Comparison of ENCODE assay signal across 33 cellular contexts in the genomic region with DNA sequence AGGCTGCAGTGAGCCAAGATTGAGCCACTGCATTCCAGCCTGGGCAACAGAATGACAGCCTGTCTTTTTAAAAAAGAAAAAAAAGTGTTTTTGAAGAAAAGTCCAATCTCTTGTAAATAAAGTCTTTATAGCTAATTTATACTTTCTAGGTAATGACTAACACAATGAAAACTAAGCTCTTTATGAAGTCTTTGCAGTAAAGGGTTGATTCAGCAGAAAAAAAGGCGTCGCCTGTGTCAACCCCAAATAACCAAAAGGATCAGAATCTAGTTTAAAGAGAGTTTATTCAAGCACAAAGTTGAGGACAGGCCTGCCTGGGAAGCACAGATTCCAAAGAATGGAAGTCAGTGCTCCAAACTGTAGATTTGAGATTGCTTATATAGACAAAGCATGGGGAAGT.
"Had no signal": no experiment of that assay in that cellular context is flagged by ENCODE, and none has a peak within 500 bp of the region (broad histone marks: within the 10 kb centered on the region; RNA-seq: fewer than 3 reads in every experiment).

No MANE protein-coding gene starts in this region.

- H3K27me3 ChIP-seq: body of pancreas, brain microvascular endothelial cell, breast epithelium had no signal

- FAIRE-seq: astrocyte, TTC549 had no signal

- ATAC-seq: activated CD8-positive, alpha-beta T cell treated with anti-CD3 and anti-CD28 coated beads for 36 hours; activated naive CD4-positive, alpha-beta T cell treated with anti-CD3 and anti-CD28 coated beads, Interleukin-2, amount 50 U/mL, for 72 hours; activated T-cell treated with anti-CD3 and anti-CD28 coated beads, Interleukin-2, amount 50 U/mL, for 4 hours; activated T-cell treated with anti-CD3 and anti-CD28 coated beads, Interleukin-2, amount 50 U/mL, for 72 hours; activated T-helper 17 cell treated with anti-CD3 and anti-CD28 coated beads, Interleukin-2, amount 50 U/mL, for 72 hours; body of pancreas had no signal

- H3K36me3 ChIP-seq: adrenal gland, brain microvascular endothelial cell, breast epithelium had no signal

- DNase-seq: activated B cell treated with CpG ODN at 0.5 μM for 24 hours; activated CD4-positive, alpha-beta memory T cell treated with anti-CD3 and anti-CD28 coated beads for 36 hours; activated CD4-positive, alpha-beta T cell treated with anti-CD3 and anti-CD28 coated beads for 4 hours; activated CD4-positive, alpha-beta T cell treated with anti-CD3 and anti-CD28 coated beads, Interleukin-2, amount 10 ng/mL, durations not matched to agents 24 days and 14 days; activated CD4-positive, alpha-beta T cell treated with anti-CD3 and anti-CD28 coated beads, Interleukin-2, amount 50 U/mL, for 1 hour; activated CD4-positive, alpha-beta T cell treated with anti-CD3 and anti-CD28 coated beads, Interleukin-2, amount 50 U/mL, for 4 hours; activated CD4-positive, CD25-positive, alpha-beta regulatory T cell treated with anti-CD3 and anti-CD28 coated beads, Interleukin-2, amount 50 U/mL, for 72 hours; activated CD8-positive, alpha-beta memory T cell treated with anti-CD3 and anti-CD28 coated beads, Interleukin-2, amount 50 U/mL, for 4 hours; activated CD8-positive, alpha-beta T cell treated with anti-CD3 and anti-CD28 coated beads for 36 hours; activated effector memory CD4-positive, alpha-beta T cell treated with anti-CD3 and anti-CD28 coated beads, Interleukin-2, amount 50 U/mL, for 16 hours; activated gamma-delta T cell treated with Interleukin-2 at 50 U/mL for 16 hours; activated naive CD4-positive, alpha-beta T cell; activated naive CD4-positive, alpha-beta T cell treated with anti-CD3 and anti-CD28 coated beads for 36 hours; activated naive CD4-positive, alpha-beta T cell treated with anti-CD3 and anti-CD28 coated beads, Interleukin-2, amount 50 U/mL, for 16 hours; activated naive CD8-positive, alpha-beta T cell treated with anti-CD3 and anti-CD28 coated beads for 36 hours; activated T-cell treated with anti-CD3 and anti-CD28 coated beads for 4 hours; activated T-cell treated with anti-CD3 and anti-CD28 coated beads, Interleukin-2, amount 50 U/mL, for 1 hour; activated T-cell treated with anti-CD3 and anti-CD28 coated beads, Interleukin-2, amount 50 U/mL, for 4 hours; activated T-cell treated with anti-CD3 and anti-CD28 coated beads, Interleukin-2, amount 50 U/mL, for 72 hours; adrenal gland; amniotic stem cell; aorta; body of pancreas; brain microvascular endothelial cell; central memory CD4-positive, alpha-beta T cell; T-helper 2 cell; T-helper 9 cell had no signal

- H3K4me3 ChIP-seq: adrenal gland, body of pancreas, breast epithelium had no signal

- H3K9me3 ChIP-seq: adrenal gland, body of pancreas, breast epithelium had no signal

- H3K27ac ChIP-seq: adrenal gland, body of pancreas, brain microvascular endothelial cell, breast epithelium, VCaP had no signal

- H3K4me1 ChIP-seq: adrenal gland, body of pancreas, breast epithelium had no signal
